ENCODE assay signal across 19 cellular contexts in the genomic region with DNA sequence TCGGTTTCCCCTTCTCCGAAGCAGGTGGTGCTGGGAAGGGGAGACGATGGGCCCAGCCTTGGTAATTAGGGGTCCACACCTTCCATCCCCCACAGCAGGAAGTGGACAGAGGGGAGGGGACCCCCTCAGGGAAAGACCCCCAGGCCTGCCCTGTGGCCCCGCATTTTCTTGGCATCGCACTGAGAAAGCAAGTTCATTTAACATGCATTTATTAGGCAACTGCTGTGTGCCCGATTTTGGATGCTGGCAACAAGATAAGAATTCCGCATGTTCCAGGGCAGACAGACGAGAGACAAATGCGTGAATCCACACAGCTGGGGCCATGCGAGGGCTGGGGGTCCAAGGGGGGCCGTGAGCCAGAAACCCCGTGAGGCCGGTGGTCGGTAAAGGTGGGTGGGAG. TPM values are rescaled to one million over a fixed set of nuclear protein-coding genes. Genes with fewer than 3 reads are reported as not detected.
A peak's percentile ranks its signal among the peaks of the same experiment; 100 is the strongest.
DNase-seq lines count a peak whose midpoint lies in the region; ATAC-seq and TF ChIP-seq lines count a peak whose summit lies in the region.
"Had no signal": no experiment of that assay in that cellular context is flagged by ENCODE, and none has a peak within 500 bp of the region (broad histone marks: within the 10 kb centered on the region; RNA-seq: fewer than 3 reads in every experiment).

No MANE protein-coding gene starts in this region.

- intact Hi-C loops in left ventricle myocardium inferior (cut with micrococcal nuclease) = no loop called here

- H3K9me3 ChIP-seq in cardiac muscle cell (ENCODE audit: low read depth) (no peaks in the 10 kb centered on the region), left ventricle myocardium inferior (replicated peaks) (no peaks in the 10 kb centered on the region), hepatocyte (ENCODE audit: low read depth) (no peaks in the 10 kb centered on the region)
- H3K9me3 ChIP-seq: prostate gland had no signal

- TF ChIP-seq CTCF in cardiac muscle cell (IDR thresholded peaks at IDR 0.05; ENCODE audit: low read depth, low read length) = no peak
- TF ChIP-seq CTCF in left ventricle myocardium inferior (IDR thresholded peaks at IDR 0.05; ENCODE audit: borderline replicate concordance) = no peak
- TF ChIP-seq CTCF in hepatocyte (IDR thresholded peaks at IDR 0.05; ENCODE audit: poor library complexity) = no peak

- peaks cover 86% of the 10 kb centered on the region for H3K79me2 ChIP-seq in hepatocyte

- H3K27ac ChIP-seq in cardiac muscle cell = peak overlapping the region; percentile 91
- H3K27ac ChIP-seq in left ventricle myocardium inferior (replicated peaks) = no peak overlapping the region
- peak overlapping the region; percentile 100 for H3K27ac ChIP-seq in hepatocyte
- H3K27ac ChIP-seq: 22Rv1, prostate gland had no signal

- no peaks in the 10 kb centered on the region for H3K9me2 ChIP-seq in hepatocyte (replicated peaks; ENCODE audit: insufficient read depth)

- 62% methylated on average over 14 of the region's 14 CpGs for WGBS in hepatocyte (ENCODE audit: low lambda C conversion rate, missing lambda C conversion rate)

- peaks cover 41% of the 10 kb centered on the region for H3K4me1 ChIP-seq in cardiac muscle cell (ENCODE audit: low read depth)
- peaks cover 12% of the 10 kb centered on the region for H3K4me1 ChIP-seq in left ventricle myocardium inferior
- H3K4me1 ChIP-seq in hepatocyte (ENCODE audit: insufficient read depth) = peaks cover 81% of the 10 kb centered on the region

- no peaks in the 10 kb centered on the region for H3K27me3 ChIP-seq in cardiac muscle cell
- no peaks in the 10 kb centered on the region for H3K27me3 ChIP-seq in left ventricle myocardium inferior (ENCODE audit: low read depth)
- no peaks in the 10 kb centered on the region for H3K27me3 ChIP-seq in hepatocyte

- H4K20me1 ChIP-seq in hepatocyte (ENCODE audit: insufficient read depth, poor library complexity, severe bottlenecking) = no peaks in the 10 kb centered on the region

- H3K9me3 Mint-ChIP-seq in stimulated activated naive B cell treated with anti-CD40 and anti-IgM and Interleukin-4, amounts not matched to agents 10 μg/mL and 1 μg/mL and 100 μg/mL, for 72 hours = no peaks in the 10 kb centered on the region

- no peak overlapping the region for H3K4me3 ChIP-seq in cardiac muscle cell
- H3K4me3 ChIP-seq in left ventricle myocardium inferior = no peak overlapping the region
- H3K4me3 ChIP-seq in hepatocyte = no peak overlapping the region
- H3K4me3 ChIP-seq: prostate gland, skin epidermis had no signal

- peaks cover 26 to 47% of the 10 kb centered on the region in 2 donors for H3K4me1 Mint-ChIP-seq in stimulated activated naive B cell treated with anti-CD40 and anti-IgM and Interleukin-4, amounts not matched to agents 10 μg/mL and 1 μg/mL and 100 μg/mL, for 72 hours

- H3K36me3 ChIP-seq in cardiac muscle cell = no peaks in the 10 kb centered on the region
- no peaks in the 10 kb centered on the region for H3K36me3 ChIP-seq in left ventricle myocardium inferior
- no peaks in the 10 kb centered on the region for H3K36me3 ChIP-seq in hepatocyte (replicated peaks; ENCODE audit: insufficient read depth, low read depth)
- H3K36me3 ChIP-seq: prostate gland had no signal

- H2AFZ ChIP-seq in hepatocyte = no peak overlapping the region

- peak overlapping the region; percentile 88 for H3K4me2 ChIP-seq in hepatocyte

- no peaks in the 10 kb centered on the region for H3K27me3 Mint-ChIP-seq in stimulated activated naive B cell treated with anti-CD40 and anti-IgM and Interleukin-4, amounts not matched to agents 10 μg/mL and 1 μg/mL and 100 μg/mL, for 72 hours

- H3K27ac Mint-ChIP-seq in stimulated activated naive B cell treated with anti-CD40 and anti-IgM and Interleukin-4, amounts not matched to agents 10 μg/mL and 1 μg/mL and 100 μg/mL, for 72 hours = peak overlapping the region; percentile 89

- no peak for ATAC-seq in stimulated activated naive B cell treated with anti-CD40 and anti-IgM and Interleukin-4, amounts not matched to agents 10 μg/mL and 1 μg/mL and 100 μg/mL, for 72 hours (replicated peaks)

- H3K36me3 Mint-ChIP-seq in stimulated activated naive B cell treated with anti-CD40 and anti-IgM and Interleukin-4, amounts not matched to agents 10 μg/mL and 1 μg/mL and 100 μg/mL, for 72 hours = peaks cover 11 to 22% of the 10 kb centered on the region in 2 donors

- DNase-seq in cardiac muscle cell (ENCODE audit: low read depth in 1 of 2, low spot score in 1 of 2) = no peak
- no peak for DNase-seq in left ventricle myocardium inferior
- DNase-seq in hepatocyte (ENCODE audit: low spot score) = no peak
- DNase-seq in stimulated activated naive B cell treated with anti-CD40 and anti-IgM and Interleukin-4, amounts not matched to agents 10 μg/mL and 1 μg/mL and 100 μg/mL, for 72 hours = no peak
- DNase-seq in ureter (ENCODE audit: low spot score) = no peak
- DNase-seq in HuH-7.5 (ENCODE audit: low spot score) = no peak
- DNase-seq: activated CD4-positive, alpha-beta T cell treated with anti-CD3 and anti-CD28 coated beads, Interleukin-2, amount 50 U/mL, for 1 hour; activated effector memory CD4-positive, alpha-beta T cell treated with anti-CD3 and anti-CD28 coated beads, Interleukin-2, amount 50 U/mL, for 16 hours; Calu3; midbrain; NCI-H1417; NCI-H524 treated with DMSO at 0.1 percent for 48 hours; stimulated activated CD4-positive, alpha-beta T cell treated with anti-CD3 and anti-CD28 coated beads, Interleukin-2, amount 100 ng/mL, for 48 hours had no signal

- peak overlapping the region in 1 of 2 donors; percentile 46 for H3K4me3 Mint-ChIP-seq in stimulated activated naive B cell treated with anti-CD40 and anti-IgM and Interleukin-4, amounts not matched to agents 10 μg/mL and 1 μg/mL and 100 μg/mL, for 72 hours

RNA-seq across cellular contexts. Expression of gene ARID3A, which starts 28.4 kb away (rescaled TPM):
- total RNA-seq in cardiac muscle cell (59.7 and 62.3 TPM in 2 replicates), left ventricle myocardium inferior (4.8 TPM), hepatocyte (95.9 and 122 TPM in 2 replicates), ureter (8.4 TPM)
- polyA plus RNA-seq in cardiac muscle cell (39.1 and 48.7 TPM in 2 replicates), hepatocyte (180 and 203 TPM in 2 replicates)

RNA-seq across cellular contexts. Expression of gene WDR18, which starts 29.9 kb away (rescaled TPM):
- total RNA-seq in cardiac muscle cell = 136 and 143 TPM in 2 replicates
- 241 and 262 TPM in 2 replicates for polyA plus RNA-seq in cardiac muscle cell
- 19.4 TPM for total RNA-seq in left ventricle myocardium inferior
- total RNA-seq in hepatocyte = 57.8 and 60.0 TPM in 2 replicates
- polyA plus RNA-seq in hepatocyte = 160 and 169 TPM in 2 replicates
- 36.6 TPM for total RNA-seq in ureter

RNA-seq across cellular contexts. Expression of gene KISS1R, which starts 37.1 kb away (rescaled TPM):
- total RNA-seq in cardiac muscle cell = 0.46 and 1.2 TPM in 2 replicates
- polyA plus RNA-seq in cardiac muscle cell = 1.9 and 3.2 TPM in 2 replicates
- total RNA-seq in left ventricle myocardium inferior = not detected
- total RNA-seq in hepatocyte = 1.3 and 1.4 TPM in 2 replicates
- polyA plus RNA-seq in hepatocyte = 2.1 and 4.2 TPM in 2 replicates
- total RNA-seq in ureter = not detected
- total RNA-seq: bronchial epithelial cell, Calu3, dermis microvascular lymphatic vessel endothelial cell, M059J, prostate gland had no signal

RNA-seq across cellular contexts. Expression of gene R3HDM4, which starts 41.3 kb away (rescaled TPM):
- total RNA-seq in cardiac muscle cell (60.3 and 66.2 TPM in 2 replicates), left ventricle myocardium inferior (21.6 TPM), hepatocyte (42.2 and 44.1 TPM in 2 replicates), ureter (69.5 TPM)
- polyA plus RNA-seq in cardiac muscle cell (82.1 and 86.7 TPM in 2 replicates), hepatocyte (86.6 and 88.2 TPM in 2 replicates)

RNA-seq across cellular contexts. Expression of gene GRIN3B, which starts 45.9 kb away (rescaled TPM):
- total RNA-seq in cardiac muscle cell (5.4 and 8.5 TPM in 2 replicates), left ventricle myocardium inferior (not detected), hepatocyte (0.30 and 0.64 TPM in 2 replicates), ureter (not detected)
- polyA plus RNA-seq in cardiac muscle cell (3.0 and 4.9 TPM in 2 replicates), hepatocyte (0.48 and 0.49 TPM in 2 replicates)
- total RNA-seq: Calu3, M059J had no signal
